ENCODE assay signal across 10 cellular contexts in the genomic region with DNA sequence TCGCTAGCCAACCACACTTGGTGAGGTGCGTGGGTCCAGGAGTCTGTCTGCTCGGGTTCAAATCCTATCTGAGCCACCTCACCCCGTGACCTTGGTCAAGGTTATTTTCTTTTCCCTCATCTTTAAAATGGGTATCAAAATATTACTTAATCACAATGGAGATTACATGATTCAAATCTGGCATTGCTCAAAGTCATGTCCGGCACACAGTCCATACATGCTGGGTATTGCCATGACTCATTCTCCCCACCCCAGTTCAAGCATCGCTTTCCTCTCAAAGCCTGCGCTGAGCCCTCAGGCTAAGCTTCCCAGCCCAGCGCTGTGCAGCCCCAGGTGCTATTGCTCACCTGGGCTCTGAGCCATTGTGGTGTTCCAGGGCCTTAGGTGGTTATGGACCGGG. TPM values are rescaled to one million over a fixed set of nuclear protein-coding genes. Genes with fewer than 3 reads are reported as not detected.
DNase-seq lines count a peak whose midpoint lies in the region; ATAC-seq, FAIRE-seq and TF ChIP-seq lines count a peak whose summit lies in the region.
"Had no signal": no experiment of that assay in that cellular context is flagged by ENCODE, and none has a peak within 500 bp of the region (broad histone marks: within the 10 kb centered on the region; RNA-seq: fewer than 3 reads in every experiment).

No MANE protein-coding gene starts in this region.

- no peak overlapping the region for H3K18ac ChIP-seq in trophoblast cell (ENCODE audit: low read length)

- H3K4ac ChIP-seq in trophoblast cell (ENCODE audit: low read depth, low read length), result no peak overlapping the region

- no peak overlapping the region for H2BK12ac ChIP-seq in trophoblast cell (ENCODE audit: low read length)

- H3K4me1 ChIP-seq in trophoblast cell (ENCODE audit: control insufficient read depth in 1 of 2, insufficient read depth in 2 of 2, low read length in 2 of 2), result peaks cover 4 to 8% of the 10 kb centered on the region in 2 experiments

- H2AK5ac ChIP-seq in trophoblast cell (ENCODE audit: low read length), result no peak overlapping the region

- no peak overlapping the region for H4K91ac ChIP-seq in trophoblast cell (ENCODE audit: low read depth, low read length)

- H2AFZ ChIP-seq in trophoblast cell (ENCODE audit: insufficient read depth, low read length, poor library complexity), result no peak overlapping the region

- no CpG with 5 or more reads among the region's 9 CpGs for WGBS in trophoblast cell (ENCODE audit: extremely low coverage, insufficient coverage, insufficient read length)

- no peak overlapping the region for H2BK120ac ChIP-seq in trophoblast cell (ENCODE audit: insufficient read depth, low read length, poor library complexity)

- no peak overlapping the region for H4K8ac ChIP-seq in trophoblast cell (ENCODE audit: low read depth, low read length)

- FAIRE-seq in frontal cortex (lab: Jason Lieb, UNC), result no peak

- no peak overlapping the region for H3K14ac ChIP-seq in trophoblast cell (ENCODE audit: low read length)

- no peaks in the 10 kb centered on the region for H3K79me1 ChIP-seq in trophoblast cell (ENCODE audit: low read length)

- no peaks in the 10 kb centered on the region for H3K9me3 ChIP-seq in trophoblast cell (ENCODE audit: insufficient read depth, low read depth, low read length)
- H3K9me3 ChIP-seq: vagina had no signal

- H3K27ac ChIP-seq in RWPE1 (peak overlapping the region; percentile 78), trophoblast cell (ENCODE audit: low read depth, low read length) (no peak overlapping the region)

- no peak overlapping the region for H3K4me3 ChIP-seq in trophoblast cell (ENCODE audit: low read depth, low read length)
- H3K4me3 ChIP-seq: vagina had no signal

- no peak for TF ChIP-seq CTCF in RWPE1 (conservative IDR thresholded peaks at IDR 0.05; ENCODE audit: low read depth)

- CTCF ChIA-PET in RWPE1 (lab: Yijun Ruan, JAX), result interaction anchor here (1.0 to 1.9 kb wide), 4 partner anchors 48 to 119 kb away, joined by 4 to 10 read pairs (median 7); a partner anchor contains a TSS

- peaks cover 0 to 2% of the 10 kb centered on the region in 2 experiments for H3K36me3 ChIP-seq in trophoblast cell (ENCODE audit: control insufficient read depth in 1 of 2, insufficient read depth in 2 of 2, low read length in 2 of 2)
- H3K36me3 ChIP-seq: vagina had no signal

- H4K12ac ChIP-seq in trophoblast cell (ENCODE audit: low read depth, low read length), result no peak overlapping the region

- H3K79me2 ChIP-seq in trophoblast cell (ENCODE audit: control insufficient read depth, insufficient read depth, low read length, poor library complexity), result no peaks in the 10 kb centered on the region

- no peak overlapping the region for H3K23ac ChIP-seq in trophoblast cell (ENCODE audit: low read length)

- H2BK5ac ChIP-seq in trophoblast cell (ENCODE audit: low read depth, low read length, poor library complexity), result no peak overlapping the region

- POLR2A ChIA-PET in RWPE1 (lab: Yijun Ruan, JAX; ENCODE audit: low non-redundant PET), result no interaction called here

- DNase-seq in ELR (ENCODE audit: low read depth) (peak; percentile 67), RWPE1 (ENCODE audit: low spot score) (peak; percentile 59), trophoblast cell (peak; percentile 70 to 86), frontal cortex (ENCODE audit: low spot score in 2 of 2) (no peak)
- DNase-seq: left colon had no signal

- H3K27me3 ChIP-seq in trophoblast cell (ENCODE audit: insufficient read depth, low read length), result no peaks in the 10 kb centered on the region
- H3K27me3 ChIP-seq: vagina had no signal

- peak; percentile 86 for ATAC-seq in esophagus mucosa
- ATAC-seq in HG03432 (IDR thresholded peaks at IDR 0.05; ENCODE audit: unreplicated experiment), result no peak
- ATAC-seq in GM18511 (IDR thresholded peaks at IDR 0.05; ENCODE audit: unreplicated experiment), result no peak
- ATAC-seq in GM21576 (IDR thresholded peaks at IDR 0.05; ENCODE audit: unreplicated experiment), result no peak
- ATAC-seq: left colon had no signal

- H3K9ac ChIP-seq in trophoblast cell (ENCODE audit: low read length), result no peak overlapping the region

- H3K4me2 ChIP-seq in trophoblast cell (ENCODE audit: low read length), result no peak overlapping the region

RNA-seq across cellular contexts. Expression of a gene that starts 27.1 kb away (rescaled TPM):
- total RNA-seq in esophagus mucosa, result 41.2 TPM
- 27.7 and 28.1 TPM in 2 replicates for polyA plus RNA-seq in trophoblast cell (2013)
- 50.1 TPM for total RNA-seq in frontal cortex

RNA-seq across cellular contexts. Expression of a gene that starts 41.6 kb away (rescaled TPM):
- 0.84 TPM for total RNA-seq in esophagus mucosa
- 0.27 and 0.28 TPM in 2 replicates for polyA plus RNA-seq in trophoblast cell (2013)
- 0.41 TPM for total RNA-seq in frontal cortex

RNA-seq across cellular contexts. Expression of a gene that starts 49.3 kb away (rescaled TPM):
- total RNA-seq in esophagus mucosa (576 TPM), frontal cortex (3.3 TPM)
- 17.0 and 17.4 TPM in 2 replicates for polyA plus RNA-seq in trophoblast cell (2013)

Comparison
In these comparisons a context has a peak if more than half of its experiments do, and no peak if none do; other contexts are left out.
1. DNase-seq: peak in ELR (single experiment), RWPE1 (single experiment) and trophoblast cell (2 of 2); none in frontal cortex (0 of 2).
2. RNA of a gene that starts 49.3 kb away (total RNA-seq): 576 TPM in esophagus mucosa (single experiment); 3.3 TPM in frontal cortex (single experiment); every median in the first group is over 100 times any median in the second.